1 cellular context compared by ENCODE assay signal in the genomic region with DNA sequence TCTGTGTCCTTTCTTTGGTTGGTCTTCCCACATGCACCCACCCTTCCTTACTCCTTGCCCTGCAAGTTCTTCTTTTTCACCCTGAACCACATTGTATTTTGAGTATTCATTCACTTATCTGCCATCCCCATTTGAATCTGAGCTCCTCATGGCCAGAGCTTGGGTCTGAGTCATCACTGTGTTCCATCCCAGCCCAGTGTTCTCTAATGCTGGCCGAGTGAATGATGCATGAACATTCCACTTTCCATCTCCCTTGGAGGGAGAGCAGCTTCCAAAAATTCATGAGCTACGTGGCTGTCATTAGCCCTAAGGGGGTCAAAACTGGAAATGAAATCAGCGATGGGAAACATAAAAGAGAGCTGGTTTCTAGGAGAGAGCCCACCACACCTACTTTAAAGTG.
TF ChIP-seq lines count a peak whose summit lies in the region.

No MANE protein-coding gene starts in this region.

TF ChIP-seq in WTC11, 78 proteins besides CTCF, POLR2A, EP300 and RAD21 (continued from another document):
- TF ChIP-seq, protein P1, sequence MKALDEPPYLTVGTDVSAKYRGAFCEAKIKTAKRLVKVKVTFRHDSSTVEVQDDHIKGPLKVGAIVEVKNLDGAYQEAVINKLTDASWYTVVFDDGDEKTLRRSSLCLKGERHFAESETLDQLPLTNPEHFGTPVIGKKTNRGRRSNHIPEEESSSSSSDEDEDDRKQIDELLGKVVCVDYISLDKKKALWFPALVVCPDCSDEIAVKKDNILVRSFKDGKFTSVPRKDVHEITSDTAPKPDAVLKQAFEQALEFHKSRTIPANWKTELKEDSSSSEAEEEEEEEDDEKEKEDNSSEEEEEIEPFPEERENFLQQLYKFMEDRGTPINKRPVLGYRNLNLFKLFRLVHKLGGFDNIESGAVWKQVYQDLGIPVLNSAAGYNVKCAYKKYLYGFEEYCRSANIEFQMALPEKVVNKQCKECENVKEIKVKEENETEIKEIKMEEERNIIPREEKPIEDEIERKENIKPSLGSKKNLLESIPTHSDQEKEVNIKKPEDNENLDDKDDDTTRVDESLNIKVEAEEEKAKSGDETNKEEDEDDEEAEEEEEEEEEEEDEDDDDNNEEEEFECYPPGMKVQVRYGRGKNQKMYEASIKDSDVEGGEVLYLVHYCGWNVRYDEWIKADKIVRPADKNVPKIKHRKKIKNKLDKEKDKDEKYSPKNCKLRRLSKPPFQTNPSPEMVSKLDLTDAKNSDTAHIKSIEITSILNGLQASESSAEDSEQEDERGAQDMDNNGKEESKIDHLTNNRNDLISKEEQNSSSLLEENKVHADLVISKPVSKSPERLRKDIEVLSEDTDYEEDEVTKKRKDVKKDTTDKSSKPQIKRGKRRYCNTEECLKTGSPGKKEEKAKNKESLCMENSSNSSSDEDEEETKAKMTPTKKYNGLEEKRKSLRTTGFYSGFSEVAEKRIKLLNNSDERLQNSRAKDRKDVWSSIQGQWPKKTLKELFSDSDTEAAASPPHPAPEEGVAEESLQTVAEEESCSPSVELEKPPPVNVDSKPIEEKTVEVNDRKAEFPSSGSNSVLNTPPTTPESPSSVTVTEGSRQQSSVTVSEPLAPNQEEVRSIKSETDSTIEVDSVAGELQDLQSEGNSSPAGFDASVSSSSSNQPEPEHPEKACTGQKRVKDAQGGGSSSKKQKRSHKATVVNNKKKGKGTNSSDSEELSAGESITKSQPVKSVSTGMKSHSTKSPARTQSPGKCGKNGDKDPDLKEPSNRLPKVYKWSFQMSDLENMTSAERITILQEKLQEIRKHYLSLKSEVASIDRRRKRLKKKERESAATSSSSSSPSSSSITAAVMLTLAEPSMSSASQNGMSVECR (CRISPR knock-in tag; IDR thresholded peaks at IDR 0.05; ENCODE audit: borderline replicate concordance): no peak
- TF ChIP-seq SOX15 (CRISPR knock-in tag; IDR thresholded peaks at IDR 0.05): no peak
- no peak for TF ChIP-seq CBFB (CRISPR knock-in tag; IDR thresholded peaks at IDR 0.05; ENCODE audit: low read depth)
- TF ChIP-seq OVOL2 (CRISPR knock-in tag; IDR thresholded peaks at IDR 0.05; ENCODE audit: borderline replicate concordance): no peak
- no peak for TF ChIP-seq TP53 (CRISPR knock-in tag; IDR thresholded peaks at IDR 0.05)
- TF ChIP-seq CREB1 (CRISPR knock-in tag; IDR thresholded peaks at IDR 0.05): no peak
